8 cellular contexts compared by ENCODE assay signal in the genomic region with DNA sequence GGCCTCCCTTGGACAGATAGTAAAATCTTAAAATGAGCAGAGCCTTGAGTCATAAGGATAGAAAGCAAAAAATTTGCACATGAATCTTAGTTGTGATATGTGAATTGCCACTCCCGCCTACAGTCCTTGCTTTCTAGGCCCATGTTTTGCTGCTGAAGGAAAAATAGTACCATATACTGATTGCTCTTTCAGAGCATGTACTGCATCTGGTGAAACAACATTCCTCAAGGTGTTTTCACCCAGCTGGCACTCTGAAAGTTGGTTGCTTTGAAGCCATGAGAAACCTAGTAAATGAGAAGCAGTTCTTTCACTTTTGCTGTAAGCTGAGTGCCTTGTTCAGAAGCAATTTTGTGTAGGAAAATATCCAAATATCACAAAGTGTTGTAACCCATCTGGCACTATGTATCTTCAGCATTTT. TPM values are rescaled to one million over a fixed set of nuclear protein-coding genes. Genes with fewer than 3 reads are reported as not detected.
DNase-seq lines count a peak whose midpoint lies in the region; ATAC-seq, FAIRE-seq and TF ChIP-seq lines count a peak whose summit lies in the region.

No MANE protein-coding gene starts in this region.

- no peaks in the 10 kb centered on the region for H3K27me3 ChIP-seq in HAP-1 (ENCODE audit: low read depth)

- in situ Hi-C loops in HAP-1 (cut with MboI; ENCODE audit: low sequenced_read_pairs) = no loop called here

- no peak overlapping the region for H3K27ac Mint-ChIP-seq in chondrocyte (ENCODE audit: unreplicated experiment)

- no peaks in the 10 kb centered on the region for H3K27me3 Mint-ChIP-seq in chondrocyte (ENCODE audit: low read depth)

- H3K9me3 Mint-ChIP-seq in chondrocyte (ENCODE audit: low read depth) = no peaks in the 10 kb centered on the region

- H3K4me1 ChIP-seq in HAP-1 = peaks cover 11% of the 10 kb centered on the region

- no peak for TF ChIP-seq CTCF in chondrocyte (IDR thresholded peaks at IDR 0.05)

- no peak for FAIRE-seq in RCC 7860 (lab: Jason Lieb, UNC)

- ATAC-seq in GM18498 (IDR thresholded peaks at IDR 0.05; ENCODE audit: unreplicated experiment) (peak; percentile 73), GM21381 (IDR thresholded peaks at IDR 0.05; ENCODE audit: unreplicated experiment) (peak; percentile 68), HG03442 (IDR thresholded peaks at IDR 0.05; ENCODE audit: unreplicated experiment) (peak; percentile 73)

- H3K4me3 Mint-ChIP-seq in chondrocyte (ENCODE audit: unreplicated experiment) = no peak overlapping the region

- peaks cover 15% of the 10 kb centered on the region for H3K4me1 Mint-ChIP-seq in chondrocyte (ENCODE audit: low read depth)

- H3K36me3 Mint-ChIP-seq in chondrocyte (ENCODE audit: low read depth) = peaks cover 11% of the 10 kb centered on the region

- H3K36me3 ChIP-seq in HAP-1 (replicated peaks) = peaks cover 23% of the 10 kb centered on the region

- no peak overlapping the region for H3K4me3 ChIP-seq in HAP-1

- DNase-seq in fibroblast of peridontal ligament (ENCODE audit: extremely low read depth) (peak; percentile 38), chondrocyte (ENCODE audit: low spot score) (no peak), NK-92 (lab: John Stamatoyannopoulos, UW; ENCODE audit: unreplicated experiment) (no peak), HAP-1 (ENCODE audit: low spot score in 2 of 2) (no peak), RCC 7860 (ENCODE audit: low spot score) (no peak)

- H3K9me3 ChIP-seq in HAP-1 = no peaks in the 10 kb centered on the region

RNA-seq across cellular contexts. Expression of a gene that starts 10.3 kb away (rescaled TPM):
- 15.9 to 19.4 TPM (median 17.0 TPM) in 3 replicates for total RNA-seq in chondrocyte

RNA-seq across cellular contexts. Expression of a gene that starts 23.4 kb away (rescaled TPM):
- total RNA-seq in chondrocyte = 0.35 to 0.65 TPM (median 0.46 TPM) in 3 replicates

RNA-seq across cellular contexts. Expression of a gene that starts 27.6 kb away (rescaled TPM):
- total RNA-seq in chondrocyte = 4.3 to 5.9 TPM (median 5.0 TPM) in 3 replicates

RNA-seq across cellular contexts. Expression of a gene that starts 51.3 kb away (rescaled TPM):
- 33.8 to 39.7 TPM (median 34.1 TPM) in 3 replicates for total RNA-seq in chondrocyte
